Comparison of ENCODE assay signal across 8 cellular contexts in the genomic region with DNA sequence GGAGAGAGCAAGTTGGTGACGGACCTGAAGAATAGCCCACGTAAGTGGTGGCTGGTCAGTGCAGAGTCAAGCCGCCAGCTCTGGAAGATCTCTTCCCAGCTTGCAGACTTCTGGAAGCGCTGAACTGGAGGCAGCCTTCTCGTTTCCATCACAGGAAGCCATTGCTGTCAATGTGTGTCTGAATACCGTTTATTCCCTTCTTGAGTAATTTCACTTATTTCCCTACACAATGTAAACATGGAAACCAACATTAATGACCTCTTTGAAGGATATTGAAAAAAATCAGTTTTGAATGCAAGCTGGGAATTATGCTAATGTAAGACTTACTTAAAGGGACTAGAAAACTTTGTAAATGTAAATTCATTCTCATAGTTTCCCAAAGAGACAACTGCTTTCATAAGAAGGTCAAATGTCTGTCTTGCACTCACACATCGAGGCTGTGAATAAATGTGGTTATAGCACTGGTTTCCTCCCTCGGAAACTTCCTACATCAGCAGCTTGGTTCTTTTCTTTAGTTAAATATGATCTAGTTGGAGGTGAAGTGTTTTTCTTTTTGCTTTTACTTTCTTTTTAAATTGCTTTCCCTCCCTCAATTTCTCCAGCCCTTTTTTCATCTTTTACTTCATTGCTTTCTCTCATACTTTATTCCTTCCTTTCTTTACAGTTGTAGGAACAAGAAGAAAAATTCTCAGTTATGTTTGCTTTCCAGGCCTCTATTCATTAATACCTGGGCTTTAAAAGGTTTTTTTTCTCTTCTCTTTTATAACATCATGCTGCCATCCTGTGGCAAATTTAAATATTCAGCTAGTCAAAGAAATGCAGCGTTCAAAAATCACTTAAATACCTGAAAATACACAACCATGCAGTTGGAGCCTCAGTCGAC.
DNase-seq lines count a peak whose midpoint lies in the region; ATAC-seq and TF ChIP-seq lines count a peak whose summit lies in the region.

No MANE protein-coding gene starts in this region.

- H3K36me3 Mint-ChIP-seq in GM23338 (ENCODE audit: low read depth): no peaks in the 10 kb centered on the region
- H3K36me3 Mint-ChIP-seq in T-helper 2 cell treated with Interferon-gamma antibody and Interleukin-4, amounts not matched to agents 5 μg/mL and 100 μg/mL, for 36 hours (ENCODE audit: low read depth): no peaks in the 10 kb centered on the region

- H3F3A ChIP-seq in GM23338 (replicated peaks; ENCODE audit: low read depth): no peaks in the 10 kb centered on the region

- H3K4me2 ChIP-seq in GM23338: no peak overlapping the region

- H3K4me1 Mint-ChIP-seq in GM23338: peaks cover 7% of the 10 kb centered on the region
- peaks cover 41% of the 10 kb centered on the region for H3K4me1 Mint-ChIP-seq in T-helper 2 cell treated with Interferon-gamma antibody and Interleukin-4, amounts not matched to agents 5 μg/mL and 100 μg/mL, for 36 hours (ENCODE audit: low read depth)

- H3K9me3 Mint-ChIP-seq in GM23338: no peaks in the 10 kb centered on the region
- H3K9me3 Mint-ChIP-seq in T-helper 2 cell treated with Interferon-gamma antibody and Interleukin-4, amounts not matched to agents 5 μg/mL and 100 μg/mL, for 36 hours: no peaks in the 10 kb centered on the region

- H2AFZ ChIP-seq in GM23338: no peak overlapping the region

- ATAC-seq in GM23338: no peak
- ATAC-seq in HG03571 (IDR thresholded peaks at IDR 0.05; ENCODE audit: unreplicated experiment): no peak
- ATAC-seq in HG03342 (IDR thresholded peaks at IDR 0.05; ENCODE audit: unreplicated experiment): no peak

- no peak overlapping the region for H3K4me3 ChIP-seq in GM23338

- no peaks in the 10 kb centered on the region for H3K27me3 ChIP-seq in GM23338 (ENCODE audit: insufficient read depth)

- H3K36me3 ChIP-seq in GM23338 (ENCODE audit: insufficient read depth): no peaks in the 10 kb centered on the region

- DNase-seq in NCI-H146 treated with DMSO at 0.1 percent for 48 hours (lab: John Stamatoyannopoulos, UW; ENCODE audit: unreplicated experiment): peak; percentile 12
- DNase-seq in NCI-H146 (lab: John Stamatoyannopoulos, UW): no peak
- peak; percentile 27 for DNase-seq in GM23338 (ENCODE audit: low spot score)
- DNase-seq in T-helper 2 cell treated with Interferon-gamma antibody and Interleukin-4, amounts not matched to agents 5 μg/mL and 100 μg/mL, for 36 hours (ENCODE audit: low spot score): peak; percentile 53
- DNase-seq in inferior parietal cortex (ENCODE audit: extremely low spot score): peak; percentile 28
- no peak for DNase-seq in HK-2 (ENCODE audit: unreplicated experiment)

- H3K9me2 ChIP-seq in GM23338 (ENCODE audit: insufficient read depth): no peaks in the 10 kb centered on the region; the same call in 1 of the 2 replicates

- TF ChIP-seq CTCF in GM23338 (conservative IDR thresholded peaks at IDR 0.05; ENCODE audit: low read depth in 2 of 2): peak; percentile 32 to 39; a peak in 2 of 4 replicates

- H3K27ac Mint-ChIP-seq in GM23338: no peak overlapping the region
- H3K27ac Mint-ChIP-seq in T-helper 2 cell treated with Interferon-gamma antibody and Interleukin-4, amounts not matched to agents 5 μg/mL and 100 μg/mL, for 36 hours: peak overlapping the region; percentile 89

- no peaks in the 10 kb centered on the region for H3K79me2 ChIP-seq in GM23338 (replicated peaks; ENCODE audit: insufficient read depth)

- no peak overlapping the region for H3K4me3 Mint-ChIP-seq in GM23338
- H3K4me3 Mint-ChIP-seq in T-helper 2 cell treated with Interferon-gamma antibody and Interleukin-4, amounts not matched to agents 5 μg/mL and 100 μg/mL, for 36 hours: peak overlapping the region; percentile 78

- H3K4me1 ChIP-seq in GM23338 (ENCODE audit: insufficient read depth): peaks cover 9% of the 10 kb centered on the region; the same call in 1 of the 2 replicates

- no peak overlapping the region for H3K27ac ChIP-seq in GM23338 (ENCODE audit: low read depth)

- H4K20me1 ChIP-seq in GM23338 (replicated peaks; ENCODE audit: insufficient read depth): no peaks in the 10 kb centered on the region

- H3K27me3 Mint-ChIP-seq in GM23338 (ENCODE audit: insufficient read depth, low read depth, poor library complexity): peaks cover 4% of the 10 kb centered on the region
- H3K27me3 Mint-ChIP-seq in T-helper 2 cell treated with Interferon-gamma antibody and Interleukin-4, amounts not matched to agents 5 μg/mL and 100 μg/mL, for 36 hours (ENCODE audit: low read depth): no peaks in the 10 kb centered on the region

TF ChIP-seq in GM23338, 12 proteins besides CTCF, POLR2A, EP300 and RAD21:
- no peak for TF ChIP-seq EZH2phosphoT487 (IDR thresholded peaks at IDR 0.05; ENCODE audit: unreplicated experiment)
- TF ChIP-seq, protein P1, sequence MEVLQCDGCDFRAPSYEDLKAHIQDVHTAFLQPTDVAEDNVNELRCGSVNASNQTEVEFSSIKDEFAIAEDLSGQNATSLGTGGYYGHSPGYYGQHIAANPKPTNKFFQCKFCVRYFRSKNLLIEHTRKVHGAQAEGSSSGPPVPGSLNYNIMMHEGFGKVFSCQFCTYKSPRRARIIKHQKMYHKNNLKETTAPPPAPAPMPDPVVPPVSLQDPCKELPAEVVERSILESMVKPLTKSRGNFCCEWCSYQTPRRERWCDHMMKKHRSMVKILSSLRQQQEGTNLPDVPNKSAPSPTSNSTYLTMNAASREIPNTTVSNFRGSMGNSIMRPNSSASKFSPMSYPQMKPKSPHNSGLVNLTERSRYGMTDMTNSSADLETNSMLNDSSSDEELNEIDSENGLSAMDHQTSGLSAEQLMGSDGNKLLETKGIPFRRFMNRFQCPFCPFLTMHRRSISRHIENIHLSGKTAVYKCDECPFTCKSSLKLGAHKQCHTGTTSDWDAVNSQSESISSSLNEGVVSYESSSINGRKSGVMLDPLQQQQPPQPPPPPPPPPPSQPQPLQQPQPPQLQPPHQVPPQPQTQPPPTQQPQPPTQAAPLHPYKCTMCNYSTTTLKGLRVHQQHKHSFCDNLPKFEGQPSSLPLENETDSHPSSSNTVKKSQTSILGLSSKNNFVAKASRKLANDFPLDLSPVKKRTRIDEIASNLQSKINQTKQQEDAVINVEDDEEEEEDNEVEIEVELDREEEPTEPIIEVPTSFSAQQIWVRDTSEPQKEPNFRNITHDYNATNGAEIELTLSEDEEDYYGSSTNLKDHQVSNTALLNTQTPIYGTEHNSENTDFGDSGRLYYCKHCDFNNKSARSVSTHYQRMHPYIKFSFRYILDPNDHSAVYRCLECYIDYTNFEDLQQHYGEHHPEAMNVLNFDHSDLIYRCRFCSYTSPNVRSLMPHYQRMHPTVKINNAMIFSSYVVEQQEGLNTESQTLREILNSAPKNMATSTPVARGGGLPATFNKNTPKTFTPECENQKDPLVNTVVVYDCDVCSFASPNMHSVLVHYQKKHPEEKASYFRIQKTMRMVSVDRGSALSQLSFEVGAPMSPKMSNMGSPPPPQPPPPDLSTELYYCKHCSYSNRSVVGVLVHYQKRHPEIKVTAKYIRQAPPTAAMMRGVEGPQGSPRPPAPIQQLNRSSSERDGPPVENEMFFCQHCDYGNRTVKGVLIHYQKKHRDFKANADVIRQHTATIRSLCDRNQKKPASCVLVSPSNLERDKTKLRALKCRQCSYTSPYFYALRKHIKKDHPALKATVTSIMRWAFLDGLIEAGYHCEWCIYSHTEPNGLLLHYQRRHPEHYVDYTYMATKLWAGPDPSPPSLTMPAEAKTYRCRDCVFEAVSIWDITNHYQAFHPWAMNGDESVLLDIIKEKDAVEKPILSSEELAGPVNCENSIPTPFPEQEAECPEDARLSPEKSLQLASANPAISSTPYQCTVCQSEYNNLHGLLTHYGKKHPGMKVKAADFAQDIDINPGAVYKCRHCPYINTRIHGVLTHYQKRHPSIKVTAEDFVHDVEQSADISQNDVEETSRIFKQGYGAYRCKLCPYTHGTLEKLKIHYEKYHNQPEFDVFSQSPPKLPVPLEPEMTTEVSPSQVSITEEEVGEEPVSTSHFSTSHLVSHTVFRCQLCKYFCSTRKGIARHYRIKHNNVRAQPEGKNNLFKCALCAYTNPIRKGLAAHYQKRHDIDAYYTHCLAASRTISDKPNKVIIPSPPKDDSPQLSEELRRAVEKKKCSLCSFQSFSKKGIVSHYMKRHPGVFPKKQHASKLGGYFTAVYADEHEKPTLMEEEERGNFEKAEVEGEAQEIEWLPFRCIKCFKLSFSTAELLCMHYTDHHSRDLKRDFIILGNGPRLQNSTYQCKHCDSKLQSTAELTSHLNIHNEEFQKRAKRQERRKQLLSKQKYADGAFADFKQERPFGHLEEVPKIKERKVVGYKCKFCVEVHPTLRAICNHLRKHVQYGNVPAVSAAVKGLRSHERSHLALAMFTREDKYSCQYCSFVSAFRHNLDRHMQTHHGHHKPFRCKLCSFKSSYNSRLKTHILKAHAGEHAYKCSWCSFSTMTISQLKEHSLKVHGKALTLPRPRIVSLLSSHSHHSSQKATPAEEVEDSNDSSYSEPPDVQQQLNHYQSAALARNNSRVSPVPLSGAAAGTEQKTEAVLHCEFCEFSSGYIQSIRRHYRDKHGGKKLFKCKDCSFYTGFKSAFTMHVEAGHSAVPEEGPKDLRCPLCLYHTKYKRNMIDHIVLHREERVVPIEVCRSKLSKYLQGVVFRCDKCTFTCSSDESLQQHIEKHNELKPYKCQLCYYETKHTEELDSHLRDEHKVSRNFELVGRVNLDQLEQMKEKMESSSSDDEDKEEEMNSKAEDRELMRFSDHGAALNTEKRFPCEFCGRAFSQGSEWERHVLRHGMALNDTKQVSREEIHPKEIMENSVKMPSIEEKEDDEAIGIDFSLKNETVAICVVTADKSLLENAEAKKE (CRISPR knock-in tag; IDR thresholded peaks at IDR 0.05): no peak
TF ChIP-seq in GM23338: peak in this region for 0.

Comparison
In these comparisons a context has a peak if more than half of its experiments do, and no peak if none do; other contexts are left out.
1. DNase-seq: peak in NCI-H146 treated with DMSO at 0.1 percent for 48 hours (single experiment), GM23338 (single experiment), T-helper 2 cell treated with Interferon-gamma antibody and Interleukin-4, amounts not matched to agents 5 μg/mL and 100 μg/mL, for 36 hours (single experiment) and inferior parietal cortex (single experiment); none in NCI-H146 (single experiment) and HK-2 (single experiment).